15 cellular contexts compared by ENCODE assay signal in the genomic region with DNA sequence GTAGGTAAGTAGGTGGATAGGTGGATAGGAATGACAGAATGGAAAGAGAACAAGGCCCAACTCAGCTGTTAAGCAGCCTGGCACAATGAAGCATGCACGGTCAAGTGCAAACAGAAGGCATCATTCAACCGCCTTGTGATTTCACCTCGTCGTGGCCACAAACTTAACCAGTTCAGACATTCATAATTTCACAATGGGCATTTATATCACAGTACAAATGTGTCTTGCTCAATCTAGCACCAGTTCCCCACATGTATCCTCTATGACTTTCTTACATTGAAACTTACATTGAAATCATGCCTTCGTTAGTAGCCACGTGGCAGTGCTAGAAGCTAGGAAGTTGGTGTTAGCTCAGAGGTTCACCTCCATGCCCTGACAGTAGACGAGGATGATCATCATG.
DNase-seq lines count a peak whose midpoint lies in the region; ATAC-seq, FAIRE-seq and TF ChIP-seq lines count a peak whose summit lies in the region.
"Had no signal": no experiment of that assay in that cellular context is flagged by ENCODE, and none has a peak within 500 bp of the region (broad histone marks: within the 10 kb centered on the region; RNA-seq: fewer than 3 reads in every experiment).

No MANE protein-coding gene starts in this region.

- intact Hi-C loops in mammary epithelial cell (cut with micrococcal nuclease) = loop anchor here (1.0 to 2.0 kb wide), 3 partner anchors 30 to 206 kb away; no protein-coding TSS in a partner anchor
- intact Hi-C loops in naive thymus-derived CD4-positive, alpha-beta T cell (cut with micrococcal nuclease) = no loop called here

- peaks cover 10 to 56% (median 25%) of the 10 kb centered on the region in 7 donors for H3K4me1 Mint-ChIP-seq in naive thymus-derived CD4-positive, alpha-beta T cell
- H3K4me1 Mint-ChIP-seq in CD8-positive, alpha-beta memory T cell = peaks cover 0 to 14% (median 0%) of the 10 kb centered on the region in 3 donors

- CTCF ChIA-PET in mammary epithelial cell (lab: Charles Lee; ENCODE audit: low non-redundant PET) = no interaction called here
- CTCF ChIA-PET in naive thymus-derived CD4-positive, alpha-beta T cell (lab: Charles Lee) = no interaction called here
- CTCF ChIA-PET in CD8-positive, alpha-beta memory T cell (lab: Charles Lee) = no interaction called here

- no peak for DNase-seq in GM12892 (ENCODE audit: insufficient read length)
- DNase-seq in NCI-H2029 (lab: John Stamatoyannopoulos, UW) = peak; percentile 50
- peak; percentile 96 for DNase-seq in mammary epithelial cell
- DNase-seq in naive thymus-derived CD4-positive, alpha-beta T cell = no peak
- DNase-seq in NCI-H69 (lab: John Stamatoyannopoulos, UW) = no peak
- no peak for DNase-seq in iPS-NIHi7 (ENCODE audit: extremely low spot score)
- DNase-seq in CD8-positive, alpha-beta memory T cell = no peak
- no peak for DNase-seq in mesenteric fat pad (ENCODE audit: low spot score)
- DNase-seq: activated CD8-positive, alpha-beta memory T cell treated with anti-CD3 and anti-CD28 coated beads, Interleukin-2, amount 10 ng/mL, durations not matched to agents 7 days and 5 days; CD8-positive, alpha-beta T cell; cerebellar nuclear complex; KG1; NCI-H1694 treated with DMSO at 0.1 percent for 48 hours had no signal

- H3K36me3 Mint-ChIP-seq in naive thymus-derived CD4-positive, alpha-beta T cell = peaks cover 23 to 74% (median 63%) of the 10 kb centered on the region in 5 donors
- H3K36me3 Mint-ChIP-seq in CD8-positive, alpha-beta memory T cell = peaks cover 17 to 72% (median 27%) of the 10 kb centered on the region in 3 donors

- H3K27ac Mint-ChIP-seq in naive thymus-derived CD4-positive, alpha-beta T cell = peak overlapping the region in 2 of 9 donors; percentile 8 to 62
- peak overlapping the region in 2 of 8 donors; percentile 4 to 31 for H3K27ac Mint-ChIP-seq in CD8-positive, alpha-beta memory T cell
- H3K27ac Mint-ChIP-seq: activated CD8-positive, alpha-beta memory T cell treated with anti-CD3 and anti-CD28 coated beads, Interleukin-2, amount 10 ng/mL, durations not matched to agents 7 days and 5 days; activated naive CD8-positive, alpha-beta T cell; CD8-positive, alpha-beta T cell had no signal

- WGBS in mammary epithelial cell (ENCODE audit: low coverage, missing lambda C conversion rate) = 6% methylated on average over 7 of the region's 7 CpGs

- H3K4me1 ChIP-seq in mammary epithelial cell (ENCODE audit: insufficient read depth, low read length) = peaks cover 29% of the 10 kb centered on the region
- H3K4me1 ChIP-seq in naive thymus-derived CD4-positive, alpha-beta T cell (ENCODE audit: control insufficient read depth in 2 of 2, insufficient read depth in 2 of 2, low read length in 2 of 2) = peaks cover 0 to 5% of the 10 kb centered on the region in 2 donors
- no peaks in the 10 kb centered on the region for H3K4me1 ChIP-seq in CD8-positive, alpha-beta memory T cell (ENCODE audit: insufficient read depth, low read length)

- peak overlapping the region; percentile 72 for H3K27ac ChIP-seq in mammary epithelial cell (ENCODE audit: insufficient read depth, low read depth, low read length)
- no peak overlapping the region for H3K27ac ChIP-seq in naive thymus-derived CD4-positive, alpha-beta T cell (ENCODE audit: low read depth, low read length)
- H3K27ac ChIP-seq in CD8-positive, alpha-beta memory T cell (ENCODE audit: low read depth, low read length) = no peak overlapping the region

- TF ChIP-seq CTCF in mammary epithelial cell (conservative IDR thresholded peaks at IDR 0.05 in 1 of 2, IDR thresholded peaks at IDR 0.05 in 1 of 2; ENCODE audit: extremely low read depth in 1 of 2, insufficient read depth in 1 of 2, low read depth in 1 of 2, low read length in 2 of 2) = peak in 1 of 2 donors; percentile 26

- no peaks in the 10 kb centered on the region for H3K27me3 ChIP-seq in mammary epithelial cell (ENCODE audit: insufficient read depth, low read length)
- no peaks in the 10 kb centered on the region for H3K27me3 ChIP-seq in naive thymus-derived CD4-positive, alpha-beta T cell (ENCODE audit: control insufficient read depth in 2 of 2, insufficient read depth in 2 of 2, low read length in 2 of 2)
- no peaks in the 10 kb centered on the region for H3K27me3 ChIP-seq in CD8-positive, alpha-beta memory T cell (ENCODE audit: insufficient read depth, low read length, poor library complexity, severe bottlenecking)

- H3K9me3 ChIP-seq in mammary epithelial cell (replicated peaks; ENCODE audit: insufficient read depth, low read length) = no peaks in the 10 kb centered on the region
- no peaks in the 10 kb centered on the region for H3K9me3 ChIP-seq in naive thymus-derived CD4-positive, alpha-beta T cell (ENCODE audit: control insufficient read depth in 2 of 3, low read length in 3 of 3)
- no peaks in the 10 kb centered on the region for H3K9me3 ChIP-seq in CD8-positive, alpha-beta memory T cell (ENCODE audit: low read length)
- H3K9me3 ChIP-seq: HAP-1 had no signal

- no peak overlapping the region for H3K4me3 ChIP-seq in mammary epithelial cell (replicated peaks in 1 of 3; ENCODE audit: insufficient read depth in 1 of 3, low read depth in 2 of 3, low read length in 3 of 3)
- H3K4me3 ChIP-seq in naive thymus-derived CD4-positive, alpha-beta T cell (ENCODE audit: low read length) = no peak overlapping the region
- no peak overlapping the region for H3K4me3 ChIP-seq in CD8-positive, alpha-beta memory T cell (ENCODE audit: low read length)
- H3K4me3 ChIP-seq: HAP-1 had no signal

- H4K20me1 ChIP-seq in mammary epithelial cell (ENCODE audit: insufficient read depth, low read length) = no peaks in the 10 kb centered on the region

- no TSS peak for BruUV-seq in mammary epithelial cell (replicated peaks; lab: Mats Ljungman, UMichigan)

- in situ Hi-C loops in mammary epithelial cell (cut with MboI; ENCODE audit: low sequenced_read_pairs in 2 of 2) = no loop called here

- H3K4me3 Mint-ChIP-seq in naive thymus-derived CD4-positive, alpha-beta T cell = no peak overlapping the region
- H3K4me3 Mint-ChIP-seq in CD8-positive, alpha-beta memory T cell = no peak overlapping the region
- H3K4me3 Mint-ChIP-seq: activated CD8-positive, alpha-beta memory T cell treated with anti-CD3 and anti-CD28 coated beads, Interleukin-2, amount 10 ng/mL, durations not matched to agents 7 days and 5 days; activated naive CD8-positive, alpha-beta T cell; CD8-positive, alpha-beta T cell had no signal

- no peak for TF ChIP-seq POLR2A in GM12892 (IDR thresholded peaks at IDR 0.05; ENCODE audit: low read depth, low read length)

- dilution Hi-C loops in mammary epithelial cell (cut with HindIII; ENCODE audit: low sequenced_read_pairs) = no loop called here

- POLR2A ChIA-PET in naive thymus-derived CD4-positive, alpha-beta T cell (lab: Charles Lee) = interaction anchor here (0.6 to 0.7 kb wide), 3 partner anchors 76 to 315 kb away, joined by 3 to 5 read pairs (median 4); no protein-coding TSS in a partner anchor
- POLR2A ChIA-PET in CD8-positive, alpha-beta memory T cell (lab: Charles Lee) = no interaction called here

- peak; percentile 73 for FAIRE-seq in GM12892 (lab: Jason Lieb, UNC)

- no peaks in the 10 kb centered on the region for H3K9me3 Mint-ChIP-seq in naive thymus-derived CD4-positive, alpha-beta T cell
- H3K9me3 Mint-ChIP-seq in CD8-positive, alpha-beta memory T cell = no peaks in the 10 kb centered on the region
- H3K9me3 Mint-ChIP-seq: CD8-positive, alpha-beta T cell had no signal

- H3K9ac ChIP-seq in mammary epithelial cell (ENCODE audit: insufficient read depth, low read length) = no peak overlapping the region

- H3K36me3 ChIP-seq in mammary epithelial cell (ENCODE audit: insufficient read depth, low read length) = no peaks in the 10 kb centered on the region
- peaks cover 4 to 19% (median 5%) of the 10 kb centered on the region in 3 experiments for H3K36me3 ChIP-seq in naive thymus-derived CD4-positive, alpha-beta T cell (ENCODE audit: control insufficient read depth in 2 of 3, insufficient read depth in 3 of 3, low read length in 3 of 3)
- peaks cover 7% of the 10 kb centered on the region for H3K36me3 ChIP-seq in CD8-positive, alpha-beta memory T cell (ENCODE audit: insufficient read depth, low read length)
- H3K36me3 ChIP-seq: HAP-1 had no signal

- H3K79me2 ChIP-seq in mammary epithelial cell (ENCODE audit: insufficient read depth, low read length) = no peaks in the 10 kb centered on the region

- peak; percentile 69 for ATAC-seq in naive thymus-derived CD4-positive, alpha-beta T cell
- ATAC-seq: activated CD8-positive, alpha-beta memory T cell treated with anti-CD3 and anti-CD28 coated beads, Interleukin-2, amount 10 ng/mL, durations not matched to agents 7 days and 5 days; CD8-positive, alpha-beta T cell had no signal

- H3K4me2 ChIP-seq in mammary epithelial cell (ENCODE audit: insufficient read depth, low read depth, low read length) = no peak overlapping the region

- no peak overlapping the region for H2AFZ ChIP-seq in mammary epithelial cell (ENCODE audit: low read depth, low read length)

- no peaks in the 10 kb centered on the region for H3K27me3 Mint-ChIP-seq in naive thymus-derived CD4-positive, alpha-beta T cell
- H3K27me3 Mint-ChIP-seq in CD8-positive, alpha-beta memory T cell = no peaks in the 10 kb centered on the region
- H3K27me3 Mint-ChIP-seq: activated CD8-positive, alpha-beta memory T cell treated with anti-CD3 and anti-CD28 coated beads, Interleukin-2, amount 10 ng/mL, durations not matched to agents 7 days and 5 days; activated naive CD8-positive, alpha-beta T cell had no signal

Comparison
In these comparisons a context has a peak if more than half of its experiments do, and no peak if none do; other contexts are left out.
1. DNase-seq: peak in NCI-H2029 (single experiment) and mammary epithelial cell (single experiment); none in GM12892 (single experiment), naive thymus-derived CD4-positive, alpha-beta T cell (0 of 9), NCI-H69 (single experiment), iPS-NIHi7 (single experiment), CD8-positive, alpha-beta memory T cell (0 of 5) and mesenteric fat pad (single experiment).